8 cellular contexts compared by ENCODE assay signal in the genomic region with DNA sequence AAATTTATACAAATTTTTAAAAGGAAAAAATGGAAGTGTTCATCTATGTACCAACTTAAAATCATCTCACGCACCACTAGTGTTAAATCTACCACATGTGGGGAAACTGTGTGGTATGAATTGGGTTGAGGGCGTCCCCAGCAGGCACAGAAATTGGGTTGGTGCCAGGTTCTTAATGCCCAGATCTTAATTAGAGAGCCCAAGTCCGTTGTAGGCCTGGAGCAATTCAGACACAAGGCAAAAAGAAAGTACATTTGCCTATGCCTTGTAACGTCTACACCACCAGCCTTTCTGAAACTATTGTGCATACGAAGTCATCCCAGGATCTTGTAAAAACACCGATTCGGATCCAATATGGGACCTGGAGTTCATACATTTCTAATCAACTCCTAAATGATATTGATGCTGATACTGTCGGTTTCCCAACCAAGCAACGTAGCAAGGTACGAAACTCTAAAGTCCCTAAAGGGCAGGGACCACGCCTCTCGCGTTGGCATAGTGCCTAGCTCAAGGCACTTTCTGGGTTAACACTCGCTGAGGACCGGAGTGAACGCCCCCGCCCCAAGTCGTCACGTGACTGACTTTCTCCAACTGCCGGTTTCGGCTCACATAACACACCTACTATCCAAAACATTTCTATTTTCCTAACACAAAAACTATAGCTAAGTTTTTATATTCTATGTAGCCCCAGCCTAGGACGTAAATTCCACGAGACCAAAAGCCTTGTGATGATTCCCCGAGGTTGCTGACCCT. TPM values are rescaled to one million over a fixed set of nuclear protein-coding genes. Genes with fewer than 3 reads are reported as not detected.
DNase-seq lines count a peak whose midpoint lies in the region; FAIRE-seq and TF ChIP-seq lines count a peak whose summit lies in the region.

No MANE protein-coding gene starts in this region.

- H3K9me3 Mint-ChIP-seq in neural crest cell, result no peaks in the 10 kb centered on the region

- DNase-seq in CMK (ENCODE audit: low read depth), result peak; percentile 49
- DNase-seq in GM20000 (ENCODE audit: low spot score), result peak; percentile 49
- DNase-seq in RCC 7860 (ENCODE audit: low spot score), result peak; percentile 12
- DNase-seq in activated T-helper 9 cell treated with anti-CD3 and anti-CD28 coated beads, Interleukin-2, amount 50 U/mL, for 16 hours (ENCODE audit: low read depth), result peak; percentile 63
- peak; percentile 72 for DNase-seq in fibroblast of the aortic adventitia (ENCODE audit: low read depth)
- peak; percentile 48 for DNase-seq in neural crest cell (ENCODE audit: low read depth, low spot score)
- peak; percentile 48 for DNase-seq in stromal cell of bone marrow (ENCODE audit: low read depth)

- no peak for FAIRE-seq in RCC 7860 (lab: Jason Lieb, UNC)

- no peaks in the 10 kb centered on the region for H3K9me3 ChIP-seq in HUES48 (ENCODE audit: control insufficient read depth, insufficient read depth, low read length)

- H3K9ac ChIP-seq in HUES48 (ENCODE audit: low read depth, low read length), result peak overlapping the region; percentile 99

- peaks cover 6% of the 10 kb centered on the region; the same call in 1 of the 2 replicates for H3K4me1 ChIP-seq in HUES48 (ENCODE audit: control insufficient read depth, insufficient read depth, low read length)

- H3K36me3 ChIP-seq in HUES48 (ENCODE audit: control insufficient read depth, insufficient read depth, low read length), result peaks cover 17% of the 10 kb centered on the region

- peaks cover 25% of the 10 kb centered on the region for H3K4me1 Mint-ChIP-seq in neural crest cell

- H3K4me3 ChIP-seq in HUES48 (ENCODE audit: low read depth, low read length) (peak overlapping the region; percentile 97), fibroblast of the aortic adventitia (ENCODE audit: low read depth, low read length) (peak overlapping the region; percentile 81)

- peak overlapping the region; percentile 93 for H3K27ac ChIP-seq in HUES48 (ENCODE audit: low read depth, low read length)

- TF ChIP-seq CTCF in GM20000 (IDR thresholded peaks at IDR 0.05; ENCODE audit: extremely low read depth, missing control alignments) (no peak), fibroblast of the aortic adventitia (IDR thresholded peaks at IDR 0.05; ENCODE audit: insufficient read depth, low read length) (no peak), neural crest cell (conservative IDR thresholded peaks at IDR 0.05) (no peak)

- H3K27me3 Mint-ChIP-seq in neural crest cell (ENCODE audit: low read depth), result no peaks in the 10 kb centered on the region

- no peaks in the 10 kb centered on the region for H3K36me3 Mint-ChIP-seq in neural crest cell (ENCODE audit: low read depth)

- no peaks in the 10 kb centered on the region for H3K27me3 ChIP-seq in HUES48 (ENCODE audit: control insufficient read depth, insufficient read depth, low read length)

- peak overlapping the region; percentile 99 for H3K4me3 Mint-ChIP-seq in neural crest cell

- peak overlapping the region; percentile 100 for H3K27ac Mint-ChIP-seq in neural crest cell (ENCODE audit: unreplicated experiment)

RNA-seq across cellular contexts. Expression of a gene that starts 0.9 kb away (rescaled TPM):
- total RNA-seq in fibroblast of the aortic adventitia (ENCODE audit: low replicate concordance) (115 and 130 TPM in 2 replicates), neural crest cell (175 and 183 TPM in 2 replicates)

RNA-seq across cellular contexts. Expression of a gene that starts 48.7 kb away (rescaled TPM):
- total RNA-seq in fibroblast of the aortic adventitia (ENCODE audit: low replicate concordance) (not detected in 2 replicates), neural crest cell (not detected in 2 replicates)

RNA-seq across cellular contexts. Expression of a gene that starts 55.7 kb away (rescaled TPM):
- total RNA-seq in fibroblast of the aortic adventitia (ENCODE audit: low replicate concordance), result 5.0 and 26.5 TPM in 2 replicates
- 14.8 and 17.8 TPM in 2 replicates for total RNA-seq in neural crest cell

Comparison
In these comparisons a context has a peak if more than half of its experiments do, and no peak if none do; other contexts are left out.
1. Peak in every context shown above with its lines: DNase-seq, H3K4me3 ChIP-seq and H3K27ac ChIP-seq.
2. DNase-seq: peak in every context shown above with its lines; median percentile 72 in fibroblast of the aortic adventitia; 63 in activated T-helper 9 cell treated with anti-CD3 and anti-CD28 coated beads, Interleukin-2, amount 50 U/mL, for 16 hours; 49 in CMK; 49 in GM20000; 48 in neural crest cell; 48 in stromal cell of bone marrow; 12 in RCC 7860.